Comparison of ENCODE assay signal across 24 cellular contexts in the genomic region with DNA sequence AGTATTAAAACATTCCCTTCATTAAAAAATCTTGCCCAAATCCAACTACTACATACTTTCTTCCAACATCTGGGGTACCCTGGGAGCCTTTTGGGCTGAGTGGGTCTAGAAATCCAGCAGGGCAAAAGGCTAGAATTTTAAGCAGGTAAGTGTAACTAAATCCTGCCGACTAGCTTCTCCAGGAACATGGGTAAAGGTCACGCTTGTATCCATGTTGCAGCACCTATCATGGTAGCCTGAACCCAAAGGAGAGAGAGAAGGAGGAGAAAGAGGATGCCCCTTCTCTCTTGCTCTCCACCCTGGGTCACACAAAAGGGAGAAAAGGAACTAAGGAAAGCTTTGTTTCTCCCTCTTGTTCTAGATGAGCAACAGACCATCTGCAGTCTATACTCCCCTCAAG. TPM values are rescaled to one million over a fixed set of nuclear protein-coding genes. Genes with fewer than 3 reads are reported as not detected.
DNase-seq lines count a peak whose midpoint lies in the region; ATAC-seq, FAIRE-seq and TF ChIP-seq lines count a peak whose summit lies in the region.
"Had no signal": no experiment of that assay in that cellular context is flagged by ENCODE, and none has a peak within 500 bp of the region (broad histone marks: within the 10 kb centered on the region; RNA-seq: fewer than 3 reads in every experiment).

No MANE protein-coding gene starts in this region.

- H2AFZ ChIP-seq in HepG2 (ENCODE audit: low read length) (no peak overlapping the region), K562 (ENCODE audit: low read depth, low read length) (no peak overlapping the region)

- TF ChIP-seq CTCF in HepG2 (CRISPR knock-in tag; IDR thresholded peaks at IDR 0.05) (no peak), right lobe of liver (IDR thresholded peaks at IDR 0.05) (no peak), K562 (IDR thresholded peaks at IDR 0.05 in 2 of 3, conservative IDR thresholded peaks at IDR 0.05 in 1 of 3; ENCODE audit: insufficient read depth in 2 of 3, low read depth in 1 of 3, low read length in 3 of 3) (no peak), liver (IDR thresholded peaks at IDR 0.05; ENCODE audit: low read depth, low read length, missing input control) (no peak)

- H3K36me3 ChIP-seq in HepG2 (replicated peaks in 1 of 2; ENCODE audit: control insufficient read depth in 1 of 2, insufficient read depth in 2 of 2, low read length in 2 of 2) (no peaks in the 10 kb centered on the region), right lobe of liver (peaks cover 0 to 5% (median 2%) of the 10 kb centered on the region in 4 donors), K562 (ENCODE audit: control insufficient read depth, insufficient read depth, low read length) (no peaks in the 10 kb centered on the region), liver (ENCODE audit: control insufficient read depth in 4 of 4, insufficient read depth in 3 of 4, low read depth in 1 of 4, low read length in 3 of 4) (peaks cover 0 to 21% (median 9%) of the 10 kb centered on the region in 4 donors)
- H3K36me3 ChIP-seq: BE2C had no signal

- FAIRE-seq in HepG2 (lab: Jason Lieb, UNC) (no peak), K562 (lab: Jason Lieb, UNC) (no peak)
- FAIRE-seq: HTR-8/SVneo had no signal

- WGBS in HepG2 (ENCODE audit: low lambda C conversion rate): 97% methylated on average over 2 of the region's 2 CpGs
- WGBS in right lobe of liver (ENCODE audit: insufficient coverage, low coverage, low lambda C conversion rate, missing lambda C conversion rate): 92% methylated on average over 2 of the region's 2 CpGs
- 43% methylated on average over 2 of the region's 2 CpGs for WGBS in K562 (ENCODE audit: insufficient coverage, low coverage, missing lambda C conversion rate)
- WGBS in liver: 98% methylated on average over 2 of the region's 2 CpGs

- intact Hi-C loops in HepG2 (cut with micrococcal nuclease; ENCODE audit: unreplicated experiment) (no loop called here), right lobe of liver (cut with DNase I) (no loop called here), K562 (cut with micrococcal nuclease) (no loop called here)

- BruUV-seq in HepG2 (replicated peaks; lab: Mats Ljungman, UMichigan) (no TSS peak), K562 (replicated peaks; lab: Mats Ljungman, UMichigan) (no TSS peak)

- no peaks in the 10 kb centered on the region for H3K79me2 ChIP-seq in HepG2 (ENCODE audit: insufficient read depth, low read length)
- no peaks in the 10 kb centered on the region for H3K79me2 ChIP-seq in K562 (ENCODE audit: control insufficient read depth, insufficient read depth, low read length)

- H3K4me1 ChIP-seq in HepG2 (ENCODE audit: insufficient read depth, low read length) (no peaks in the 10 kb centered on the region), right lobe of liver (no peaks in the 10 kb centered on the region), K562 (replicated peaks in 1 of 2; ENCODE audit: control insufficient read depth in 2 of 2, insufficient read depth in 2 of 2, low read length in 2 of 2) (no peaks in the 10 kb centered on the region), liver (ENCODE audit: control insufficient read depth in 4 of 4, insufficient read depth in 4 of 4, low read length in 3 of 4) (no peaks in the 10 kb centered on the region)
- H3K4me1 ChIP-seq: BE2C had no signal

- TF ChIP-seq RAD21 in HepG2 (CRISPR knock-in tag; IDR thresholded peaks at IDR 0.05) (no peak), K562 (CRISPR knock-in tag; conservative IDR thresholded peaks at IDR 0.05 in 1 of 2, IDR thresholded peaks at IDR 0.05 in 1 of 2) (no peak), liver (IDR thresholded peaks at IDR 0.05) (no peak)

- no peak overlapping the region for H3K27ac ChIP-seq in HepG2 (ENCODE audit: extremely low read length, insufficient read depth, low read length)
- H3K27ac ChIP-seq in right lobe of liver: no peak overlapping the region
- H3K27ac ChIP-seq in K562 (ENCODE audit: extremely low read depth, low read depth, low read length): no peak overlapping the region
- H3K27ac ChIP-seq in liver (ENCODE audit: low read depth in 1 of 2, low read length in 2 of 2): no peak overlapping the region

- H3K27me3 ChIP-seq in HepG2 (ENCODE audit: control insufficient read depth in 1 of 2, insufficient read depth in 2 of 2, low read length in 2 of 2) (no peaks in the 10 kb centered on the region), right lobe of liver (no peaks in the 10 kb centered on the region), K562 (ENCODE audit: control insufficient read depth in 2 of 2, insufficient read depth in 2 of 2, low read length in 2 of 2) (no peaks in the 10 kb centered on the region), liver (ENCODE audit: control insufficient read depth in 4 of 4, insufficient read depth in 4 of 4, low read length in 3 of 4) (no peaks in the 10 kb centered on the region)
- H3K27me3 ChIP-seq: BE2C had no signal

- H3K9ac ChIP-seq in HepG2 (ENCODE audit: insufficient read depth, low read depth, low read length): no peak overlapping the region
- H3K9ac ChIP-seq in K562 (ENCODE audit: insufficient read depth in 1 of 2, low read depth in 2 of 2, low read length in 2 of 2): no peak overlapping the region
- no peak overlapping the region for H3K9ac ChIP-seq in liver (ENCODE audit: low read depth in 1 of 2, low read length in 2 of 2)
- H3K9ac ChIP-seq: SK-N-SH had no signal

- CTCF ChIA-PET in HepG2 (lab: Yijun Ruan, JAX; ENCODE audit: low intra/inter-chr PET ratio, low total read pairs) (no interaction called here), K562 (lab: Yijun Ruan, JAX; ENCODE audit: low intra/inter-chr PET ratio) (no interaction called here)

- POLR2A ChIA-PET in HepG2 (lab: Yijun Ruan, JAX) (no interaction called here), K562 (lab: Yijun Ruan, JAX) (interaction anchor here (0.7 kb wide), 1 partner anchor 78 kb away, joined by 3 read pairs; no protein-coding TSS in a partner anchor)

- H3K4me2 ChIP-seq in HepG2 (ENCODE audit: low read depth, low read length) (no peak overlapping the region), K562 (ENCODE audit: insufficient read depth, low read length) (no peak overlapping the region)
- H3K4me2 ChIP-seq: SK-N-SH had no signal

- no peaks in the 10 kb centered on the region for H3K9me1 ChIP-seq in K562 (ENCODE audit: control insufficient read depth, insufficient read depth, low read length)

- H3K9me3 ChIP-seq in HepG2 (ENCODE audit: low read length): peaks cover 44% of the 10 kb centered on the region
- H3K9me3 ChIP-seq in right lobe of liver: peaks cover 6 to 25% (median 14%) of the 10 kb centered on the region in 4 donors
- peaks cover 6% of the 10 kb centered on the region; the same call in 1 of the 2 replicates for H3K9me3 ChIP-seq in K562 (replicated peaks; ENCODE audit: control insufficient read depth, insufficient read depth, low read depth, low read length)
- H3K9me3 ChIP-seq in liver (ENCODE audit: control insufficient read depth in 4 of 4, low read length in 3 of 4): peaks cover 10 to 41% (median 17%) of the 10 kb centered on the region in 4 donors

- H4K20me1 ChIP-seq in HepG2 (ENCODE audit: insufficient read depth, low read length) (no peaks in the 10 kb centered on the region), K562 (replicated peaks; ENCODE audit: control insufficient read depth, insufficient read depth, low read length) (no peaks in the 10 kb centered on the region)

- TF ChIP-seq POLR2A in HepG2 (IDR thresholded peaks at IDR 0.05; ENCODE audit: insufficient read depth in 1 of 2, low read depth in 2 of 2, low read length in 2 of 2) (no peak), right lobe of liver (IDR thresholded peaks at IDR 0.05) (no peak), K562 (conservative IDR thresholded peaks at IDR 0.05) (no peak)

- H3K4me3 ChIP-seq in HepG2 (replicated peaks in 1 of 3; ENCODE audit: insufficient read depth in 1 of 3, low read depth in 2 of 3, low read length in 3 of 3) (no peak overlapping the region), right lobe of liver (no peak overlapping the region), K562 (no peak overlapping the region), liver (ENCODE audit: low read depth in 1 of 3, low read length in 3 of 3) (peak overlapping the region in 2 of 3 donors; percentile 15 to 55)

- no peak for ATAC-seq in HepG2
- ATAC-seq in right lobe of liver: no peak
- ATAC-seq in K562: no peak

- in situ Hi-C loops in HepG2 (cut with HindIII; ENCODE audit: extremely low pct_ligation_motif_present, low pct_unique_long_range_greater_than_20kb): no loop called here
- in situ Hi-C loops in K562 (cut with MboI): no loop called here

- no peak for DNase-seq in HepG2 (ENCODE audit: low spot score)
- DNase-seq in right lobe of liver: no peak
- DNase-seq in K562 (ENCODE audit: extremely low read depth in 1 of 4, low spot score in 3 of 4): no peak
- no peak for DNase-seq in NCI-H524 treated with DMSO at 0.1 percent for 48 hours (lab: John Stamatoyannopoulos, UW)
- DNase-seq in NOMO-1 treated with dmso at 0.1 percent for 144 hours (lab: John Stamatoyannopoulos, UW; ENCODE audit: unreplicated experiment): no peak
- no peak for DNase-seq in activated effector memory CD4-positive, alpha-beta T cell treated with Interleukin-2 at 50 U/mL for 16 hours
- no peak for DNase-seq in NCI-H82 (lab: John Stamatoyannopoulos, UW)
- DNase-seq: 8988T; BE2C; CD4-positive, alpha-beta memory T cell; DMS79; H7; Kasumi-1; MM.1S; NCI-H1092; NCI-H1436 treated with DMSO at 0.1 percent for 48 hours; NCI-H2081; NCI-H446 treated with DMSO at 0.1 percent for 48 hours; NCI-H748 treated with DMSO at 0.1 percent for 48 hours; RPMI8226; SHP77 treated with DMSO at 0.1 percent for 48 hours; SK-N-SH had no signal

- TF ChIP-seq EP300 in HepG2 (IDR thresholded peaks at IDR 0.05; ENCODE audit: low read depth in 2 of 2, low read length in 2 of 2) (no peak), HepG2 (CRISPR knock-in tag; IDR thresholded peaks at IDR 0.05; ENCODE audit: borderline replicate concordance) (no peak), K562 (IDR thresholded peaks at IDR 0.05; ENCODE audit: low read length) (no peak)

RNA-seq across cellular contexts. Expression of a gene that starts 53.3 kb away (rescaled TPM):
- 12.4 and 14.5 TPM in 2 replicates for total RNA-seq in HepG2 (2016; rRNA removed; fragmentation: Illumina TruSeq; extraction: Trizol)
- total RNA-seq in HepG2 (2016; cell fraction: cytosol; rRNA removed; fragmentation: Illumina TruSeq; extraction: Trizol; ENCODE audit: low read depth): 10.0 and 10.9 TPM in 2 replicates
- 12.2 and 13.4 TPM in 2 replicates for total RNA-seq in HepG2 (2016; cell fraction: insoluble cytoplasmic fraction; rRNA removed; fragmentation: Illumina TruSeq; extraction: Trizol)
- 6.7 and 8.9 TPM in 2 replicates for total RNA-seq in HepG2 (2016; cell fraction: membrane; rRNA removed; fragmentation: Illumina TruSeq; extraction: Trizol)
- total RNA-seq in HepG2 (2016; cell fraction: nucleus; rRNA removed; fragmentation: Illumina TruSeq; extraction: Trizol): 32.2 and 32.8 TPM in 2 replicates
- 1.4 and 2.1 TPM in 2 replicates for polyA plus RNA-seq in HepG2 (2011; rRNA removed)
- polyA plus RNA-seq in HepG2 (2011; cell fraction: cytosol; rRNA removed): 0.59 and 0.83 TPM in 2 replicates
- polyA plus RNA-seq in HepG2 (2011; cell fraction: nucleus; rRNA removed): 2.2 and 2.9 TPM in 2 replicates
- polyA plus RNA-seq in HepG2 (2012): 3.1 and 4.0 TPM in 2 replicates
- polyA plus RNA-seq in HepG2 (2016; cell fraction: cytosol; fragmentation: Illumina TruSeq; extraction: Trizol; ENCODE audit: low read depth): 0.46 and 0.53 TPM in 2 replicates
- polyA plus RNA-seq in HepG2 (2016; cell fraction: insoluble cytoplasmic fraction; fragmentation: Illumina TruSeq; extraction: Trizol; ENCODE audit: low read depth): 9.1 and 9.9 TPM in 2 replicates
- 1.3 and 1.4 TPM in 2 replicates for polyA plus RNA-seq in HepG2 (2016; cell fraction: membrane; fragmentation: Illumina TruSeq; extraction: Trizol; ENCODE audit: low read depth)
- polyA plus RNA-seq in HepG2 (2016; cell fraction: nucleus; fragmentation: Illumina TruSeq; extraction: Trizol; ENCODE audit: insufficient read depth, low read depth): 22.6 and 23.2 TPM in 2 replicates
- 2.0 and 6.6 TPM in 2 replicates for polyA minus RNA-seq in HepG2 (2011; rRNA and poly(A)+ RNA removed; ENCODE audit: low replicate concordance)
- polyA minus RNA-seq in HepG2 (2011; cell fraction: cytosol; rRNA and poly(A)+ RNA removed): 2.3 and 4.3 TPM in 2 replicates
- 17.5 and 23.4 TPM in 2 replicates for polyA minus RNA-seq in HepG2 (2011; cell fraction: nucleus; rRNA and poly(A)+ RNA removed)
- 10 to 100 TPM in 5 of 6 experiments, 1 to 10 TPM in 1; 5.5 to 16.2 (median 12.9) TPM for total RNA-seq in right lobe of liver
- 28.2 and 91.1 TPM in 2 replicates for total RNA-seq in K562 (2011; cell fraction: chromatin; rRNA removed; ENCODE audit: low replicate concordance)
- 21.7 and 23.7 TPM in 2 replicates for total RNA-seq in K562 (2011; cell fraction: nucleolus; rRNA removed)
- total RNA-seq in K562 (2011; cell fraction: nucleoplasm; rRNA removed): 43.6 and 85.3 TPM in 2 replicates
- total RNA-seq in K562 (2014; rRNA removed): 7.0 and 9.8 TPM in 2 replicates
- 23.4 and 27.9 TPM in 2 replicates for total RNA-seq in K562 (2014; rRNA removed; fragmentation: Illumina TruSeq; extraction: Trizol)
- 21.7 and 25.0 TPM in 2 replicates for total RNA-seq in K562 (2015; rRNA removed; fragmentation: Illumina TruSeq; extraction: Trizol)
- total RNA-seq in K562 (2021): 12.0 and 12.7 TPM in 2 replicates
- polyA plus RNA-seq in K562 (2011; rRNA removed): 7.3 and 9.3 TPM in 2 replicates
- polyA plus RNA-seq in K562 (2011; cell fraction: cytosol; rRNA removed): 0.45 and 1.6 TPM in 2 replicates
- polyA plus RNA-seq in K562 (2011; cell fraction: nucleus; rRNA removed): 5.6 and 8.3 TPM in 2 replicates
- polyA plus RNA-seq in K562 (2012): 6.4 and 9.0 TPM in 2 replicates
- 11.5 and 13.8 TPM in 2 replicates for polyA plus RNA-seq in K562 (2014; fragmentation: Illumina TruSeq; extraction: Trizol)
- polyA plus RNA-seq in K562 (2014; fragmentation: Nextera tagmentation; extraction: Ambion mirVana): 10 to 100 TPM; 11.6 to 12.2 TPM
- 7.9 and 9.1 TPM in 2 replicates for polyA plus RNA-seq in K562 (2014; rRNA removed)
- 9.9 and 12.1 TPM in 2 replicates for polyA minus RNA-seq in K562 (2011; rRNA and poly(A)+ RNA removed)
- polyA minus RNA-seq in K562 (2011; cell fraction: cytosol; rRNA and poly(A)+ RNA removed): 2.5 and 4.5 TPM in 2 replicates
- polyA minus RNA-seq in K562 (2011; cell fraction: nucleus; rRNA and poly(A)+ RNA removed): 10.4 and 18.5 TPM in 2 replicates
- 10 to 100 TPM in 1 of 2 donors, 1 to 10 TPM in 1; 6.4 to 20.8 TPM for total RNA-seq in liver
- polyA plus RNA-seq in liver: 1 to 10 TPM; 3.8 to 4.5 TPM
- total RNA-seq: H7 had no signal

Comparison
In these comparisons a context has a peak if more than half of its experiments do, and no peak if none do; other contexts are left out.
1. H3K4me3 ChIP-seq: peak in liver (2 of 3); none in HepG2 (0 of 3), right lobe of liver (0 of 3) and K562 (single experiment).